In the genomic region with DNA sequence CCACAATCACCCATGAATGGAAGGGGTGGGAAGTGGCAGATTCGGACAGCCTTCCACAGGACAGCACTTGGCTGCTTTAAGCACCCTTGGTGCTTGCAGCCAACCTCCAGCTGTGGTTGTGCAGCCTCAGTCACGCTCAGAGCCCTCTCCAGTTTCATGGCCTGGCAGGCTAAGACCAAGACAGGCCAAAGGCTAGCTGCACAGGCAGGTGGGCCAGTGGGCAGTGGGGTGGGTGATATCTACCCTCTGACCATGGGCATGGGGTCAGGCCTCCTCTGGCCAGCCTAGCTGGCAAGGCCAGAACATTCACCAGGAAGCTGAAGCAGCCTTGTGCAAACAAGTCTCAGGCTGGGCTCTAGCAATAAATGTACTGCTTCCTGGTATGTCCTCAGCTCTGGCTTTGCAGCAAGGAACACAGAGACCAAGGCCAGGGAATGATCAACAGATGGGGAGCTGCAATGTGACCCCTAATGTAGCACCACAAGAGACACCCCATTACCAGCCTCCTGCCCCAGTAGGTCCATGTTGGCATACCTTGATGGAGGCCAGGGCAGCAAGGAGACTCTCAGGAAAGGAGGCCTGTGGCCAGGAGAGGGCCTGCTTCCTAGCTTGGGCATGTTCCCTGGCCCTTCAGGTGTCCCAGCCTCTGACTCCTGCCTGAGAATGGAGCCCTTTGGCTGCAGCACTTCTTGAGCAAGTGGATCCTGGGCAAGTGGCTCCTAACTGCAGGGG, we compare ENCODE assay signal across 19 cellular contexts. TPM values are rescaled to one million over a fixed set of nuclear protein-coding genes. Genes with fewer than 3 reads are reported as not detected.
DNase-seq lines count a peak whose midpoint lies in the region; ATAC-seq, FAIRE-seq and TF ChIP-seq lines count a peak whose summit lies in the region.
"Had no signal": no experiment of that assay in that cellular context is flagged by ENCODE, and none has a peak within 500 bp of the region (broad histone marks: within the 10 kb centered on the region; RNA-seq: fewer than 3 reads in every experiment).

No MANE protein-coding gene starts in this region.

- H3K27ac Mint-ChIP-seq in stimulated activated effector memory CD8-positive, alpha-beta T cell treated with anti-CD3 and anti-CD28 coated beads, Interleukin-12 subunit alpha, Interleukin-12 subunit beta, amount 100 ng/mL, for 72 hours = peak overlapping the region; percentile 45
- no peak overlapping the region for H3K27ac Mint-ChIP-seq in stimulated activated memory B cell treated with anti-CD40 and anti-IgM and Interleukin-4, amounts not matched to agents 10 μg/mL and 1 μg/mL and 100 μg/mL, for 72 hours

- TF ChIP-seq CTCF in Peyer's patch (IDR thresholded peaks at IDR 0.05) (no peak), HepG2 (CRISPR knock-in tag; IDR thresholded peaks at IDR 0.05) (no peak), foreskin keratinocyte (conservative IDR thresholded peaks at IDR 0.05) (no peak), foreskin fibroblast (IDR thresholded peaks at IDR 0.05; ENCODE audit: low read depth, low read length) (no peak)

- BruUV-seq in HepG2 (replicated peaks; lab: Mats Ljungman, UMichigan) = no TSS peak

- POLR2A ChIA-PET in HepG2 (lab: Yijun Ruan, JAX) = interaction anchor here (0.5 to 2.3 kb wide), 3 partner anchors 20 to 23 kb away, joined by 3 to 7 read pairs (median 4); partner anchors contain the start of gene HSD11B2

- H3K4me3 ChIP-seq in Peyer's patch (no peak overlapping the region), HepG2 (replicated peaks in 1 of 3; ENCODE audit: insufficient read depth in 1 of 3, low read depth in 2 of 3, low read length in 3 of 3) (no peak overlapping the region), foreskin fibroblast (ENCODE audit: low read depth in 1 of 2, low read length in 2 of 2) (no peak overlapping the region)

- WGBS in HepG2 (ENCODE audit: low lambda C conversion rate) = 100% methylated on average over 2 of the region's 2 CpGs

- DNase-seq in LoVo (ENCODE audit: low spot score) = peak; percentile 16
- DNase-seq in Peyer's patch = peak in 1 of 3 donors; percentile 63
- no peak for DNase-seq in HepG2 (ENCODE audit: low spot score)
- no peak for DNase-seq in stimulated activated effector memory CD8-positive, alpha-beta T cell treated with anti-CD3 and anti-CD28 coated beads, Interleukin-12 subunit alpha, Interleukin-12 subunit beta, amount 100 ng/mL, for 72 hours (ENCODE audit: low spot score in 2 of 2)
- no peak for DNase-seq in foreskin keratinocyte
- no peak for DNase-seq in foreskin fibroblast
- DNase-seq: activated CD4-positive, alpha-beta T cell treated with anti-CD3 and anti-CD28 coated beads, Interleukin-2, amount 50 U/mL, for 1 hour; activated T-cell treated with anti-CD3 and anti-CD28 coated beads for 4 hours; cerebellar nuclear complex; endodermal cell; NCI-H187; NCI-H446 treated with DMSO at 0.1 percent for 48 hours; occipital lobe; stimulated activated CD4-positive, alpha-beta T cell treated with anti-CD3 and anti-CD28 coated beads, Interleukin-2, amount 100 ng/mL, for 48 hours had no signal

- H3K4me3 Mint-ChIP-seq in stimulated activated effector memory CD8-positive, alpha-beta T cell treated with anti-CD3 and anti-CD28 coated beads, Interleukin-12 subunit alpha, Interleukin-12 subunit beta, amount 100 ng/mL, for 72 hours = no peak overlapping the region
- no peak overlapping the region for H3K4me3 Mint-ChIP-seq in stimulated activated memory B cell treated with anti-CD40 and anti-IgM and Interleukin-4, amounts not matched to agents 10 μg/mL and 1 μg/mL and 100 μg/mL, for 72 hours
- H3K4me3 Mint-ChIP-seq: endodermal cell had no signal

- peak overlapping the region in 3 of 4 donors; percentile 77 to 94 (median 90) for H3K27ac ChIP-seq in Peyer's patch
- H3K27ac ChIP-seq in HepG2 (ENCODE audit: extremely low read length, insufficient read depth, low read length) = no peak overlapping the region
- H3K27ac ChIP-seq in foreskin keratinocyte = no peak overlapping the region

- intact Hi-C loops in HepG2 (cut with micrococcal nuclease; ENCODE audit: unreplicated experiment) = no loop called here

- H2AFZ ChIP-seq in HepG2 (ENCODE audit: low read length) = no peak overlapping the region

- no peak for ATAC-seq in HepG2
- ATAC-seq in stimulated activated effector memory CD8-positive, alpha-beta T cell treated with anti-CD3 and anti-CD28 coated beads, Interleukin-12 subunit alpha, Interleukin-12 subunit beta, amount 100 ng/mL, for 72 hours = no peak
- no peak for ATAC-seq in stimulated activated memory B cell treated with anti-CD40 and anti-IgM and Interleukin-4, amounts not matched to agents 10 μg/mL and 1 μg/mL and 100 μg/mL, for 72 hours
- ATAC-seq in foreskin keratinocyte = no peak
- no peak for ATAC-seq in HG02970 (IDR thresholded peaks at IDR 0.05; ENCODE audit: low FRiP score, unreplicated experiment)

- H3K79me2 ChIP-seq in HepG2 (ENCODE audit: insufficient read depth, low read length) = no peaks in the 10 kb centered on the region

- no peaks in the 10 kb centered on the region for H3K9me3 Mint-ChIP-seq in stimulated activated effector memory CD8-positive, alpha-beta T cell treated with anti-CD3 and anti-CD28 coated beads, Interleukin-12 subunit alpha, Interleukin-12 subunit beta, amount 100 ng/mL, for 72 hours
- no peaks in the 10 kb centered on the region for H3K9me3 Mint-ChIP-seq in stimulated activated memory B cell treated with anti-CD40 and anti-IgM and Interleukin-4, amounts not matched to agents 10 μg/mL and 1 μg/mL and 100 μg/mL, for 72 hours
- H3K9me3 Mint-ChIP-seq: endodermal cell had no signal

- TF ChIP-seq RAD21 in HepG2 (CRISPR knock-in tag; IDR thresholded peaks at IDR 0.05) = no peak

- no peaks in the 10 kb centered on the region for H3K9me3 ChIP-seq in Peyer's patch
- H3K9me3 ChIP-seq in HepG2 (ENCODE audit: low read length) = no peaks in the 10 kb centered on the region

- H3K27me3 ChIP-seq in Peyer's patch (no peaks in the 10 kb centered on the region), HepG2 (ENCODE audit: control insufficient read depth in 1 of 2, insufficient read depth in 2 of 2, low read length in 2 of 2) (no peaks in the 10 kb centered on the region), foreskin keratinocyte (no peaks in the 10 kb centered on the region)

- FAIRE-seq in HepG2 (lab: Jason Lieb, UNC) = no peak
- FAIRE-seq: D721Med had no signal

- peaks cover 42% of the 10 kb centered on the region for H3K4me1 Mint-ChIP-seq in stimulated activated effector memory CD8-positive, alpha-beta T cell treated with anti-CD3 and anti-CD28 coated beads, Interleukin-12 subunit alpha, Interleukin-12 subunit beta, amount 100 ng/mL, for 72 hours
- H3K4me1 Mint-ChIP-seq in stimulated activated memory B cell treated with anti-CD40 and anti-IgM and Interleukin-4, amounts not matched to agents 10 μg/mL and 1 μg/mL and 100 μg/mL, for 72 hours = peaks cover 62% of the 10 kb centered on the region
- H3K4me1 Mint-ChIP-seq: endodermal cell had no signal

- peaks cover 3 to 86% (median 23%) of the 10 kb centered on the region in 4 donors for H3K4me1 ChIP-seq in Peyer's patch
- H3K4me1 ChIP-seq in HepG2 (ENCODE audit: insufficient read depth, low read length) = peaks cover 35% of the 10 kb centered on the region
- H3K4me1 ChIP-seq in foreskin keratinocyte = no peaks in the 10 kb centered on the region

- peaks cover 0 to 41% (median 0%) of the 10 kb centered on the region in 3 donors for H3K36me3 ChIP-seq in Peyer's patch
- H3K36me3 ChIP-seq in HepG2 (replicated peaks in 1 of 2; ENCODE audit: control insufficient read depth in 1 of 2, insufficient read depth in 2 of 2, low read length in 2 of 2) = peaks cover 9 to 14% of the 10 kb centered on the region in 2 experiments; a peak in 3 of 5 replicates

- H4K20me1 ChIP-seq in HepG2 (ENCODE audit: insufficient read depth, low read length) = no peaks in the 10 kb centered on the region; the same call in 1 of the 2 replicates

- H3K27me3 Mint-ChIP-seq in stimulated activated memory B cell treated with anti-CD40 and anti-IgM and Interleukin-4, amounts not matched to agents 10 μg/mL and 1 μg/mL and 100 μg/mL, for 72 hours = no peaks in the 10 kb centered on the region

- TF ChIP-seq POLR2A in Peyer's patch (IDR thresholded peaks at IDR 0.05) = peak in 1 of 2 donors; percentile 37
- TF ChIP-seq POLR2A in HepG2 (IDR thresholded peaks at IDR 0.05; ENCODE audit: insufficient read depth in 1 of 2, low read depth in 2 of 2, low read length in 2 of 2) = no peak

- in situ Hi-C loops in HepG2 (cut with HindIII; ENCODE audit: extremely low pct_ligation_motif_present, low pct_unique_long_range_greater_than_20kb) = no loop called here

- CTCF ChIA-PET in HepG2 (lab: Yijun Ruan, JAX; ENCODE audit: low intra/inter-chr PET ratio, low total read pairs) = interaction anchor here (2.0 kb wide), 1 partner anchor 24 kb away, joined by 6 read pairs; no protein-coding TSS in a partner anchor

- no peak overlapping the region for H3K4me2 ChIP-seq in HepG2 (ENCODE audit: low read depth, low read length)

- no peaks in the 10 kb centered on the region for H3K36me3 Mint-ChIP-seq in stimulated activated effector memory CD8-positive, alpha-beta T cell treated with anti-CD3 and anti-CD28 coated beads, Interleukin-12 subunit alpha, Interleukin-12 subunit beta, amount 100 ng/mL, for 72 hours
- H3K36me3 Mint-ChIP-seq in stimulated activated memory B cell treated with anti-CD40 and anti-IgM and Interleukin-4, amounts not matched to agents 10 μg/mL and 1 μg/mL and 100 μg/mL, for 72 hours = peaks cover 60% of the 10 kb centered on the region

- H3K9ac ChIP-seq in HepG2 (ENCODE audit: insufficient read depth, low read depth, low read length) = no peak overlapping the region

- TF ChIP-seq EP300 in HepG2 (IDR thresholded peaks at IDR 0.05; ENCODE audit: low read depth in 2 of 2, low read length in 2 of 2) (no peak), HepG2 (CRISPR knock-in tag; IDR thresholded peaks at IDR 0.05; ENCODE audit: borderline replicate concordance) (no peak)

RNA-seq across cellular contexts. Expression of gene HSD11B2, which starts 20.9 kb away (rescaled TPM):
- 100 to 1,000 TPM; 116 to 688 (median 499) TPM for total RNA-seq in Peyer's patch
- 6.7 and 13.6 TPM in 2 replicates for total RNA-seq in HepG2 (2016; rRNA removed; fragmentation: Illumina TruSeq; extraction: Trizol)
- total RNA-seq in HepG2 (2016; cell fraction: cytosol; rRNA removed; fragmentation: Illumina TruSeq; extraction: Trizol; ENCODE audit: low read depth) = 3.9 and 4.1 TPM in 2 replicates
- total RNA-seq in HepG2 (2016; cell fraction: insoluble cytoplasmic fraction; rRNA removed; fragmentation: Illumina TruSeq; extraction: Trizol) = 5.4 and 13.4 TPM in 2 replicates
- total RNA-seq in HepG2 (2016; cell fraction: membrane; rRNA removed; fragmentation: Illumina TruSeq; extraction: Trizol) = 8.8 TPM in 2 replicates
- total RNA-seq in HepG2 (2016; cell fraction: nucleus; rRNA removed; fragmentation: Illumina TruSeq; extraction: Trizol) = 14.6 and 15.0 TPM in 2 replicates
- 8.9 and 11.9 TPM in 2 replicates for polyA plus RNA-seq in HepG2 (2011; rRNA removed)
- polyA plus RNA-seq in HepG2 (2011; cell fraction: cytosol; rRNA removed) = 5.3 and 6.3 TPM in 2 replicates
- 34.2 and 34.3 TPM in 2 replicates for polyA plus RNA-seq in HepG2 (2011; cell fraction: nucleus; rRNA removed)
- polyA plus RNA-seq in HepG2 (2012) = 8.4 and 11.0 TPM in 2 replicates
- polyA plus RNA-seq in HepG2 (2016; cell fraction: cytosol; fragmentation: Illumina TruSeq; extraction: Trizol; ENCODE audit: low read depth) = 6.5 and 9.3 TPM in 2 replicates
- polyA plus RNA-seq in HepG2 (2016; cell fraction: insoluble cytoplasmic fraction; fragmentation: Illumina TruSeq; extraction: Trizol; ENCODE audit: low read depth) = 11.1 and 13.3 TPM in 2 replicates
- 11.3 and 12.9 TPM in 2 replicates for polyA plus RNA-seq in HepG2 (2016; cell fraction: membrane; fragmentation: Illumina TruSeq; extraction: Trizol; ENCODE audit: low read depth)
- polyA plus RNA-seq in HepG2 (2016; cell fraction: nucleus; fragmentation: Illumina TruSeq; extraction: Trizol; ENCODE audit: insufficient read depth, low read depth) = 48.6 and 52.7 TPM in 2 replicates
- polyA minus RNA-seq in HepG2 (2011; rRNA and poly(A)+ RNA removed; ENCODE audit: low replicate concordance) = 3.3 and 16.4 TPM in 2 replicates
- polyA minus RNA-seq in HepG2 (2011; cell fraction: cytosol; rRNA and poly(A)+ RNA removed) = 4.1 and 8.5 TPM in 2 replicates
- 8.7 and 11.3 TPM in 2 replicates for polyA minus RNA-seq in HepG2 (2011; cell fraction: nucleus; rRNA and poly(A)+ RNA removed)
- total RNA-seq in foreskin keratinocyte = 0.78 and 1.1 TPM in 2 replicates
- 1.3 and 1.5 TPM in 2 replicates for polyA plus RNA-seq in foreskin keratinocyte
- total RNA-seq: occipital lobe had no signal

RNA-seq across cellular contexts. Expression of gene ATP6V0D1, which starts 29.1 kb away (rescaled TPM):
- total RNA-seq in Peyer's patch (100 to 1,000 TPM; 131 to 223 (median 202) TPM), HepG2 (2016; rRNA removed; fragmentation: Illumina TruSeq; extraction: Trizol) (49.5 and 51.1 TPM in 2 replicates), foreskin keratinocyte (97.7 and 102 TPM in 2 replicates)
- 13.5 and 16.0 TPM in 2 replicates for total RNA-seq in HepG2 (2016; cell fraction: cytosol; rRNA removed; fragmentation: Illumina TruSeq; extraction: Trizol; ENCODE audit: low read depth)
- 45.3 and 52.4 TPM in 2 replicates for total RNA-seq in HepG2 (2016; cell fraction: insoluble cytoplasmic fraction; rRNA removed; fragmentation: Illumina TruSeq; extraction: Trizol)
- 23.6 and 25.5 TPM in 2 replicates for total RNA-seq in HepG2 (2016; cell fraction: membrane; rRNA removed; fragmentation: Illumina TruSeq; extraction: Trizol)
- total RNA-seq in HepG2 (2016; cell fraction: nucleus; rRNA removed; fragmentation: Illumina TruSeq; extraction: Trizol) = 26.3 and 30.4 TPM in 2 replicates
- polyA plus RNA-seq in HepG2 (2011; rRNA removed) (54.2 and 61.3 TPM in 2 replicates), foreskin keratinocyte (114 and 119 TPM in 2 replicates)
- polyA plus RNA-seq in HepG2 (2011; cell fraction: cytosol; rRNA removed) = 55.2 and 57.9 TPM in 2 replicates
- 32.7 and 35.9 TPM in 2 replicates for polyA plus RNA-seq in HepG2 (2011; cell fraction: nucleus; rRNA removed)
- polyA plus RNA-seq in HepG2 (2012) = 29.3 and 41.3 TPM in 2 replicates
- 16.4 and 17.3 TPM in 2 replicates for polyA plus RNA-seq in HepG2 (2016; cell fraction: cytosol; fragmentation: Illumina TruSeq; extraction: Trizol; ENCODE audit: low read depth)
- 55.4 and 63.8 TPM in 2 replicates for polyA plus RNA-seq in HepG2 (2016; cell fraction: insoluble cytoplasmic fraction; fragmentation: Illumina TruSeq; extraction: Trizol; ENCODE audit: low read depth)
- polyA plus RNA-seq in HepG2 (2016; cell fraction: membrane; fragmentation: Illumina TruSeq; extraction: Trizol; ENCODE audit: low read depth) = 21.4 and 22.6 TPM in 2 replicates
- polyA plus RNA-seq in HepG2 (2016; cell fraction: nucleus; fragmentation: Illumina TruSeq; extraction: Trizol; ENCODE audit: insufficient read depth, low read depth) = 45.0 and 53.3 TPM in 2 replicates
- polyA minus RNA-seq in HepG2 (2011; rRNA and poly(A)+ RNA removed; ENCODE audit: low replicate concordance) = 104 and 246 TPM in 2 replicates
- polyA minus RNA-seq in HepG2 (2011; cell fraction: cytosol; rRNA and poly(A)+ RNA removed) = 37.9 and 45.0 TPM in 2 replicates
- polyA minus RNA-seq in HepG2 (2011; cell fraction: nucleus; rRNA and poly(A)+ RNA removed) = 14.7 and 19.8 TPM in 2 replicates

RNA-seq across cellular contexts. Expression of gene AGRP, which starts 31.5 kb away (rescaled TPM):
- total RNA-seq in Peyer's patch (not detected), HepG2 (2016; rRNA removed; fragmentation: Illumina TruSeq; extraction: Trizol) (not detected in 2 replicates), foreskin keratinocyte (not detected in 2 replicates)
- total RNA-seq in HepG2 (2016; cell fraction: cytosol; rRNA removed; fragmentation: Illumina TruSeq; extraction: Trizol; ENCODE audit: low read depth) = not detected in 2 replicates
- not detected in 2 replicates for total RNA-seq in HepG2 (2016; cell fraction: insoluble cytoplasmic fraction; rRNA removed; fragmentation: Illumina TruSeq; extraction: Trizol)
- total RNA-seq in HepG2 (2016; cell fraction: membrane; rRNA removed; fragmentation: Illumina TruSeq; extraction: Trizol) = 0.28 TPM in 1 of 2 replicates, not detected in the other
- total RNA-seq in HepG2 (2016; cell fraction: nucleus; rRNA removed; fragmentation: Illumina TruSeq; extraction: Trizol) = not detected in 2 replicates
- polyA plus RNA-seq in HepG2 (2011; rRNA removed) (not detected in 2 replicates), foreskin keratinocyte (not detected in 2 replicates)
- 0.34 TPM in 1 of 2 replicates, not detected in the other for polyA plus RNA-seq in HepG2 (2011; cell fraction: cytosol; rRNA removed)
- polyA plus RNA-seq in HepG2 (2011; cell fraction: nucleus; rRNA removed) = not detected in 2 replicates
- polyA plus RNA-seq in HepG2 (2012) = 0.75 TPM in 1 of 2 replicates, not detected in the other
- polyA plus RNA-seq in HepG2 (2016; cell fraction: cytosol; fragmentation: Illumina TruSeq; extraction: Trizol; ENCODE audit: low read depth) = not detected in 2 replicates
- polyA plus RNA-seq in HepG2 (2016; cell fraction: insoluble cytoplasmic fraction; fragmentation: Illumina TruSeq; extraction: Trizol; ENCODE audit: low read depth) = not detected in 2 replicates
- not detected in 2 replicates for polyA plus RNA-seq in HepG2 (2016; cell fraction: membrane; fragmentation: Illumina TruSeq; extraction: Trizol; ENCODE audit: low read depth)
- polyA plus RNA-seq in HepG2 (2016; cell fraction: nucleus; fragmentation: Illumina TruSeq; extraction: Trizol; ENCODE audit: insufficient read depth, low read depth) = not detected in 2 replicates
- not detected in 2 replicates for polyA minus RNA-seq in HepG2 (2011; rRNA and poly(A)+ RNA removed; ENCODE audit: low replicate concordance)
- polyA minus RNA-seq in HepG2 (2011; cell fraction: cytosol; rRNA and poly(A)+ RNA removed) = not detected in 2 replicates
- not detected in 2 replicates for polyA minus RNA-seq in HepG2 (2011; cell fraction: nucleus; rRNA and poly(A)+ RNA removed)
- total RNA-seq: endodermal cell, kidney epithelial cell, occipital lobe had no signal
- polyA plus RNA-seq: BJ had no signal

RNA-seq across cellular contexts. Expression of gene ZDHHC1, which starts 35.6 kb away (rescaled TPM):
- total RNA-seq in Peyer's patch = 10 to 100 TPM in 1 of 4 donors, 1 to 10 TPM in 3; 3.5 to 14.5 (median 6.3) TPM
- total RNA-seq in HepG2 (2016; rRNA removed; fragmentation: Illumina TruSeq; extraction: Trizol) = 0.36 and 1.1 TPM in 2 replicates
- total RNA-seq in HepG2 (2016; cell fraction: cytosol; rRNA removed; fragmentation: Illumina TruSeq; extraction: Trizol; ENCODE audit: low read depth) = 1.6 and 1.9 TPM in 2 replicates
- 0.33 and 1.3 TPM in 2 replicates for total RNA-seq in HepG2 (2016; cell fraction: insoluble cytoplasmic fraction; rRNA removed; fragmentation: Illumina TruSeq; extraction: Trizol)
- 2.2 and 3.3 TPM in 2 replicates for total RNA-seq in HepG2 (2016; cell fraction: membrane; rRNA removed; fragmentation: Illumina TruSeq; extraction: Trizol)
- 0.96 and 3.2 TPM in 2 replicates for total RNA-seq in HepG2 (2016; cell fraction: nucleus; rRNA removed; fragmentation: Illumina TruSeq; extraction: Trizol)
- 0.47 and 0.51 TPM in 2 replicates for polyA plus RNA-seq in HepG2 (2011; rRNA removed)
- polyA plus RNA-seq in HepG2 (2011; cell fraction: cytosol; rRNA removed) = 0.28 and 0.60 TPM in 2 replicates
- polyA plus RNA-seq in HepG2 (2011; cell fraction: nucleus; rRNA removed) = 2.1 and 2.7 TPM in 2 replicates
- 0.36 and 1.0 TPM in 2 replicates for polyA plus RNA-seq in HepG2 (2012)
- 1.3 and 1.6 TPM in 2 replicates for polyA plus RNA-seq in HepG2 (2016; cell fraction: cytosol; fragmentation: Illumina TruSeq; extraction: Trizol; ENCODE audit: low read depth)
- polyA plus RNA-seq in HepG2 (2016; cell fraction: insoluble cytoplasmic fraction; fragmentation: Illumina TruSeq; extraction: Trizol; ENCODE audit: low read depth) = 0.35 and 0.63 TPM in 2 replicates
- 1.2 and 1.6 TPM in 2 replicates for polyA plus RNA-seq in HepG2 (2016; cell fraction: membrane; fragmentation: Illumina TruSeq; extraction: Trizol; ENCODE audit: low read depth)
- 1.3 and 1.4 TPM in 2 replicates for polyA plus RNA-seq in HepG2 (2016; cell fraction: nucleus; fragmentation: Illumina TruSeq; extraction: Trizol; ENCODE audit: insufficient read depth, low read depth)
- polyA minus RNA-seq in HepG2 (2011; rRNA and poly(A)+ RNA removed; ENCODE audit: low replicate concordance) = 1.6 and 5.9 TPM in 2 replicates
- polyA minus RNA-seq in HepG2 (2011; cell fraction: cytosol; rRNA and poly(A)+ RNA removed) = 0.26 TPM in 1 of 2 replicates, not detected in the other
- polyA minus RNA-seq in HepG2 (2011; cell fraction: nucleus; rRNA and poly(A)+ RNA removed) = 1.6 and 3.5 TPM in 2 replicates
- total RNA-seq in foreskin keratinocyte = 3.3 and 3.6 TPM in 2 replicates
- polyA plus RNA-seq in foreskin keratinocyte = 3.2 and 3.9 TPM in 2 replicates

RNA-seq across cellular contexts. Expression of gene TPPP3, which starts 58.6 kb away (rescaled TPM):
- 10 to 100 TPM in 2 of 4 donors, 1 to 10 TPM in 2; 6.6 to 33.3 (median 16.6) TPM for total RNA-seq in Peyer's patch
- 0.20 and 0.44 TPM in 2 replicates for total RNA-seq in HepG2 (2016; rRNA removed; fragmentation: Illumina TruSeq; extraction: Trizol)
- total RNA-seq in HepG2 (2016; cell fraction: cytosol; rRNA removed; fragmentation: Illumina TruSeq; extraction: Trizol; ENCODE audit: low read depth) = 0.18 TPM in 1 of 2 replicates, not detected in the other
- 0.50 and 0.54 TPM in 2 replicates for total RNA-seq in HepG2 (2016; cell fraction: insoluble cytoplasmic fraction; rRNA removed; fragmentation: Illumina TruSeq; extraction: Trizol)
- total RNA-seq in HepG2 (2016; cell fraction: membrane; rRNA removed; fragmentation: Illumina TruSeq; extraction: Trizol) = 0.31 TPM in 1 of 2 replicates, not detected in the other
- 0.62 and 0.63 TPM in 2 replicates for total RNA-seq in HepG2 (2016; cell fraction: nucleus; rRNA removed; fragmentation: Illumina TruSeq; extraction: Trizol)
- polyA plus RNA-seq in HepG2 (2011; rRNA removed) = 0.16 TPM in 1 of 2 replicates, not detected in the other
- 0.05 and 0.31 TPM in 2 replicates for polyA plus RNA-seq in HepG2 (2011; cell fraction: cytosol; rRNA removed)
- 0.31 and 0.50 TPM in 2 replicates for polyA plus RNA-seq in HepG2 (2011; cell fraction: nucleus; rRNA removed)
- polyA plus RNA-seq in HepG2 (2012) = 0.15 and 0.69 TPM in 2 replicates
- 0.12 TPM in 1 of 2 replicates, not detected in the other for polyA plus RNA-seq in HepG2 (2016; cell fraction: cytosol; fragmentation: Illumina TruSeq; extraction: Trizol; ENCODE audit: low read depth)
- 0.23 and 0.32 TPM in 2 replicates for polyA plus RNA-seq in HepG2 (2016; cell fraction: insoluble cytoplasmic fraction; fragmentation: Illumina TruSeq; extraction: Trizol; ENCODE audit: low read depth)
- not detected in 2 replicates for polyA plus RNA-seq in HepG2 (2016; cell fraction: membrane; fragmentation: Illumina TruSeq; extraction: Trizol; ENCODE audit: low read depth)
- polyA plus RNA-seq in HepG2 (2016; cell fraction: nucleus; fragmentation: Illumina TruSeq; extraction: Trizol; ENCODE audit: insufficient read depth, low read depth) = 0.48 and 0.55 TPM in 2 replicates
- 0.38 TPM in 1 of 2 replicates, not detected in the other for polyA minus RNA-seq in HepG2 (2011; rRNA and poly(A)+ RNA removed; ENCODE audit: low replicate concordance)
- polyA minus RNA-seq in HepG2 (2011; cell fraction: cytosol; rRNA and poly(A)+ RNA removed) = not detected in 2 replicates
- polyA minus RNA-seq in HepG2 (2011; cell fraction: nucleus; rRNA and poly(A)+ RNA removed) = 0.64 TPM in 1 of 2 replicates, not detected in the other
- 0.07 TPM in 1 of 2 replicates, not detected in the other for total RNA-seq in foreskin keratinocyte
- 0.07 and 0.09 TPM in 2 replicates for polyA plus RNA-seq in foreskin keratinocyte

Comparison
In these comparisons a context has a peak if more than half of its experiments do, and no peak if none do; other contexts are left out.
1. H3K27ac ChIP-seq: peak in Peyer's patch (3 of 4); none in HepG2 (single experiment) and foreskin keratinocyte (single experiment).
2. RNA of gene HSD11B2, which starts 20.9 kb away (total RNA-seq): 116 to 688 TPM in Peyer's patch; 3.9 to 15.0 TPM in HepG2 and 0.78 to 1.1 TPM in foreskin keratinocyte; every median in the first group is over 4 times any median in the second.